Comparison of ENCODE assay signal across 1 cellular context in genomic region chr20:41560971-41561370, GRCh38.
TF ChIP-seq lines count a peak whose summit lies in the region.

No MANE protein-coding gene starts in this region.

TF ChIP-seq in GM12891, 5 proteins besides CTCF, POLR2A, EP300 and RAD21:
- TF ChIP-seq TAF1 (IDR thresholded peaks at IDR 0.05; ENCODE audit: low read depth, low read length) (no peak), POLR2AphosphoS5 (IDR thresholded peaks at IDR 0.05; ENCODE audit: low read depth, low read length) (no peak), PAX5 (IDR thresholded peaks at IDR 0.05; ENCODE audit: insufficient read depth, low read length, severe bottlenecking) (no peak), SPI1 (IDR thresholded peaks at IDR 0.05; ENCODE audit: low read depth, low read length) (peak; percentile 46; the same call in 1 of the 2 replicates), POU2F2 (IDR thresholded peaks at IDR 0.05; ENCODE audit: low read depth, low read length) (no peak)
